Comparison of ENCODE assay signal across 9 cellular contexts in genomic region chr16:13568803-13569202, GRCh38.
"Had no signal": no experiment of that assay in that cellular context is flagged by ENCODE, and none has a peak within 500 bp of the region (broad histone marks: within the 10 kb centered on the region; RNA-seq: fewer than 3 reads in every experiment).

No MANE protein-coding gene starts in this region.

- ATAC-seq: HCT116 had no signal

- H3K36me3 ChIP-seq: HAP-1 had no signal

- H3K27ac Mint-ChIP-seq: HFFc6 had no signal

- FAIRE-seq: HTR-8/SVneo had no signal

- H3K4me2 ChIP-seq: KMS-11 had no signal

- DNase-seq: GM23248, H7, HFFc6, IMR-90, KBM-7 had no signal

- H3K4me3 ChIP-seq: GM23248, HAP-1 had no signal

- H3K9me3 ChIP-seq: HAP-1 had no signal

- H3K9ac ChIP-seq: GM23248, KMS-11 had no signal

- H3K4me1 ChIP-seq: HAP-1 had no signal

- H3K27ac ChIP-seq: GM23248, KMS-11 had no signal

- H3K4me3 Mint-ChIP-seq: HFFc6 had no signal

- H2AFZ ChIP-seq: GM23248 had no signal
